In the genomic region with DNA sequence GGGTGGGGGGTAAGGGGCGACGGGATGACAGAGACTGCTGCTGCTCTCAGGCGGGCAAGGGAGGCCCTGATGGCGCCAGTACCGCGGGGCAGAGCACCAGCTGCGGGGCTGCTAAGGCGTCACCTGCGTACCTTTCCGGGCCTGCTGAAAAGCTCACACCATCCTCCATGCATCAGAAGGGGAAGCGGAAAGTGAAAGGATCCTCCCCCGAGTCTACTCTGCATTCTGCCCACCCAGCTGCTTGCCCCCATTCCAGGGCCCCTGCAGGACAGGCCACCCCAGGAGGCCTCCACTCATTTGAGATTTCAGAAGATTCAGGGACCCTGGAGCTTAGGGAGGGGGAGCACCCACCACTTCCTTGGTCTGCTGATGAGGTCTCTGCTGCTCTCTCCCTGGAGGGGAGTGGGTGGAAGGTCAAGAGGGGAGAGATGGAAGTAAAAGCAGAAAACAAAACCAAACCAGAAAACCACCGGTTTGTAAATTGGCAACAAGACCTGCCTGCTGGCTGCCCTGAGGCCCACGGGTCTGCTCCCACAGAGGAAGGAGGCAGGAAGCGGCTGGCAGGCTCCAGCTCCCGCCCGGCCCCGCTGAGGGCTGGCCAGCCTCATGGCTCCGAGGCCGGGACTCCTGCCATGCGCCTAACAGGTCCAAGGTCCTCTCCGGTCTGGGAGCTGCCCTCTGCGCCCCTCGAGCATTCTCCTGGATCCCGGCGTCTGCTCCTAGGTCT, we compare ENCODE assay signal across 8 cellular contexts.
A peak's percentile ranks its signal among the peaks of the same experiment; 100 is the strongest.
DNase-seq lines count a peak whose midpoint lies in the region; ATAC-seq lines count a peak whose summit lies in the region.

No MANE protein-coding gene starts in this region.

- H3K36me3 Mint-ChIP-seq in activated naive CD4-positive, alpha-beta T cell treated with anti-CD3 and anti-CD28 coated beads, Interleukin-2, amount 50 U/mL, for 24 hours = peaks cover 4% of the 10 kb centered on the region

- H3K4me1 Mint-ChIP-seq in activated naive CD4-positive, alpha-beta T cell treated with anti-CD3 and anti-CD28 coated beads, Interleukin-2, amount 50 U/mL, for 24 hours = peaks cover 32% of the 10 kb centered on the region

- H3K4me3 Mint-ChIP-seq in activated naive CD4-positive, alpha-beta T cell treated with anti-CD3 and anti-CD28 coated beads, Interleukin-2, amount 50 U/mL, for 24 hours = peak overlapping the region; percentile 70

- peak; percentile 65 for ATAC-seq in GM18502 (IDR thresholded peaks at IDR 0.05; ENCODE audit: poor library complexity, unreplicated experiment)
- ATAC-seq in HG03521 (IDR thresholded peaks at IDR 0.05; ENCODE audit: unreplicated experiment) = peak; percentile 51
- ATAC-seq in HG03159 (IDR thresholded peaks at IDR 0.05; ENCODE audit: unreplicated experiment) = no peak

- no peaks in the 10 kb centered on the region for H3K27me3 Mint-ChIP-seq in activated naive CD4-positive, alpha-beta T cell treated with anti-CD3 and anti-CD28 coated beads, Interleukin-2, amount 50 U/mL, for 24 hours

- peak overlapping the region; percentile 69 for H3K27ac Mint-ChIP-seq in activated naive CD4-positive, alpha-beta T cell treated with anti-CD3 and anti-CD28 coated beads, Interleukin-2, amount 50 U/mL, for 24 hours

- peak; percentile 30 for DNase-seq in stimulated activated CD4-positive, alpha-beta T cell treated with anti-CD3 and anti-CD28 coated beads, Interleukin-12 subunit alpha, Interleukin-12 subunit beta, amount 100 ng/mL, for 4 hours
- DNase-seq in NCI-H2081 (lab: John Stamatoyannopoulos, UW) (no peak), COR-L47 (lab: John Stamatoyannopoulos, UW) (no peak), COLO829 (ENCODE audit: low spot score) (no peak)

- H3K9me3 Mint-ChIP-seq in activated naive CD4-positive, alpha-beta T cell treated with anti-CD3 and anti-CD28 coated beads, Interleukin-2, amount 50 U/mL, for 24 hours = no peaks in the 10 kb centered on the region
